ENCODE assay signal across 13 cellular contexts in the genomic region with DNA sequence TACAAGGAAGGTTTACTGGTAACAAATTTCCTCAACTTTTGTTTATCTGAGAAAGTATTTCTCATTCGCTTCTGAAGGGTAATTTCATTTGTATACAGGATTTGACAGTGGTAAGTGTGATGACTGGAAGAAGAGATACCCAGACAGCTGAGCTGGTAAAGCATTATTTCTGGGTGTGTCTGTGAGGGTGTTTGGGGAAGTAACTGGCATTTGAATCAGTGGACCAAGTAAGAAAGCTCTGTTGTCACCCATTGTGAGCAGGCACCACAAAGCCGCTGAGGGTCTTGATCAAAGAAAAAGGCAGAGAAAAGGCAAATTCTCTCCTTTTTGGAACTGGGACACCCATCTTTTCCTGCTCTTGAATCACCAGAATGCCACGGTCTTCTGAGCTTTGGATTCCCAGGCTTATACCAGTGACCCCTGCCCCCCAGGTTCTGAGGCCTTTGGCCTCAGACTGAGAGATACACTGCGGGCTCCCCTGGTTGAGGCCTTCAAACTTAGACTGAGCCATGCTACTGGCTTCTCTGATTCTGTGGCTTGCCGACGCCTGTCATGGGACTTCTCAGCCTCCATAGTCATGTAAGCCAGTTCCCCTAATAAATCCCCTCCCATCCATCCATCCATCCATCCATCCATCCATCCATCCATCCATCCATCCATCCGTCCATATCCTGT. TPM values are rescaled to one million over a fixed set of nuclear protein-coding genes. Genes with fewer than 3 reads are reported as not detected.
DNase-seq lines count a peak whose midpoint lies in the region; ATAC-seq and TF ChIP-seq lines count a peak whose summit lies in the region.
"Had no signal": no experiment of that assay in that cellular context is flagged by ENCODE, and none has a peak within 500 bp of the region (broad histone marks: within the 10 kb centered on the region; RNA-seq: fewer than 3 reads in every experiment).

No MANE protein-coding gene starts in this region.

- POLR2A ChIA-PET in activated CD8-positive, alpha-beta T cell treated with anti-CD3 and anti-CD28 coated beads for 36 hours (lab: Charles Lee) = interaction anchor here (0.6 kb wide), 1 partner anchor 319 kb away, joined by 3 read pairs; no protein-coding TSS in a partner anchor
- POLR2A ChIA-PET in activated CD8-positive, alpha-beta T cell treated with anti-CD3 and anti-CD28 coated beads, Interleukin-2, amount 10 ng/mL, durations not matched to agents 7 days and 5 days (lab: Charles Lee) = no interaction called here
- POLR2A ChIA-PET in activated B cell treated with CpG ODN at 0.5 μM for 24 hours (lab: Charles Lee) = no interaction called here

- no peaks in the 10 kb centered on the region for H3K27me3 Mint-ChIP-seq in activated CD8-positive, alpha-beta T cell treated with anti-CD3 and anti-CD28 coated beads for 36 hours
- H3K27me3 Mint-ChIP-seq in activated CD8-positive, alpha-beta T cell treated with anti-CD3 and anti-CD28 coated beads, Interleukin-2, amount 10 ng/mL, durations not matched to agents 7 days and 5 days (ENCODE audit: low read depth) = no peaks in the 10 kb centered on the region
- no peaks in the 10 kb centered on the region for H3K27me3 Mint-ChIP-seq in activated B cell treated with CpG ODN at 0.5 μM for 24 hours
- no peaks in the 10 kb centered on the region for H3K27me3 Mint-ChIP-seq in stimulated activated naive B cell treated with anti-CD40 and anti-IgM and Interleukin-4, amounts not matched to agents 10 μg/mL and 1 μg/mL and 100 μg/mL, for 72 hours
- H3K27me3 Mint-ChIP-seq: CD4-positive, alpha-beta T cell had no signal

- peaks cover 26% of the 10 kb centered on the region for H3K36me3 Mint-ChIP-seq in activated CD8-positive, alpha-beta T cell treated with anti-CD3 and anti-CD28 coated beads for 36 hours (ENCODE audit: low read depth)
- H3K36me3 Mint-ChIP-seq in activated CD8-positive, alpha-beta T cell treated with anti-CD3 and anti-CD28 coated beads, Interleukin-2, amount 10 ng/mL, durations not matched to agents 7 days and 5 days (ENCODE audit: low read depth) = peaks cover 37% of the 10 kb centered on the region
- H3K36me3 Mint-ChIP-seq in activated B cell treated with CpG ODN at 0.5 μM for 24 hours (ENCODE audit: low read depth) = peaks cover 20% of the 10 kb centered on the region
- peaks cover 13 to 20% of the 10 kb centered on the region in 2 donors for H3K36me3 Mint-ChIP-seq in stimulated activated naive B cell treated with anti-CD40 and anti-IgM and Interleukin-4, amounts not matched to agents 10 μg/mL and 1 μg/mL and 100 μg/mL, for 72 hours

- no peak overlapping the region for H3K4me3 Mint-ChIP-seq in activated CD8-positive, alpha-beta T cell treated with anti-CD3 and anti-CD28 coated beads for 36 hours
- H3K4me3 Mint-ChIP-seq in activated CD8-positive, alpha-beta T cell treated with anti-CD3 and anti-CD28 coated beads, Interleukin-2, amount 10 ng/mL, durations not matched to agents 7 days and 5 days = no peak overlapping the region
- H3K4me3 Mint-ChIP-seq in activated B cell treated with CpG ODN at 0.5 μM for 24 hours = no peak overlapping the region
- peak overlapping the region in 1 of 2 donors; percentile 43 for H3K4me3 Mint-ChIP-seq in stimulated activated naive B cell treated with anti-CD40 and anti-IgM and Interleukin-4, amounts not matched to agents 10 μg/mL and 1 μg/mL and 100 μg/mL, for 72 hours
- H3K4me3 Mint-ChIP-seq: CD4-positive, alpha-beta T cell; CD8-positive, alpha-beta T cell had no signal

- peak overlapping the region; percentile 44 for H3K27ac Mint-ChIP-seq in activated CD8-positive, alpha-beta T cell treated with anti-CD3 and anti-CD28 coated beads for 36 hours
- no peak overlapping the region for H3K27ac Mint-ChIP-seq in activated CD8-positive, alpha-beta T cell treated with anti-CD3 and anti-CD28 coated beads, Interleukin-2, amount 10 ng/mL, durations not matched to agents 7 days and 5 days
- H3K27ac Mint-ChIP-seq in activated B cell treated with CpG ODN at 0.5 μM for 24 hours = peak overlapping the region; percentile 75
- peak overlapping the region; percentile 59 for H3K27ac Mint-ChIP-seq in stimulated activated naive B cell treated with anti-CD40 and anti-IgM and Interleukin-4, amounts not matched to agents 10 μg/mL and 1 μg/mL and 100 μg/mL, for 72 hours
- H3K27ac Mint-ChIP-seq: CD4-positive, alpha-beta T cell; CD8-positive, alpha-beta T cell had no signal

- ATAC-seq in activated CD8-positive, alpha-beta T cell treated with anti-CD3 and anti-CD28 coated beads for 36 hours = no peak
- ATAC-seq in activated CD8-positive, alpha-beta T cell treated with anti-CD3 and anti-CD28 coated beads, Interleukin-2, amount 10 ng/mL, durations not matched to agents 7 days and 5 days = no peak
- ATAC-seq in activated B cell treated with CpG ODN at 0.5 μM for 24 hours (ENCODE audit: low read depth) = peak; percentile 83
- ATAC-seq in stimulated activated naive B cell treated with anti-CD40 and anti-IgM and Interleukin-4, amounts not matched to agents 10 μg/mL and 1 μg/mL and 100 μg/mL, for 72 hours (replicated peaks) = peak in 1 of 2 donors; percentile 99
- ATAC-seq: A549; CD8-positive, alpha-beta T cell had no signal

- TF ChIP-seq CTCF in activated CD8-positive, alpha-beta T cell treated with anti-CD3 and anti-CD28 coated beads for 36 hours (IDR thresholded peaks at IDR 0.05) = no peak
- TF ChIP-seq CTCF in activated B cell treated with CpG ODN at 0.5 μM for 24 hours (IDR thresholded peaks at IDR 0.05) = no peak

- DNase-seq in activated CD8-positive, alpha-beta T cell treated with anti-CD3 and anti-CD28 coated beads for 36 hours = no peak
- no peak for DNase-seq in activated CD8-positive, alpha-beta T cell treated with anti-CD3 and anti-CD28 coated beads, Interleukin-2, amount 10 ng/mL, durations not matched to agents 7 days and 5 days
- DNase-seq in activated B cell treated with CpG ODN at 0.5 μM for 24 hours (no peak), ureter (ENCODE audit: low spot score) (no peak), germinal center (ENCODE audit: low spot score) (no peak)
- DNase-seq in stimulated activated naive B cell treated with anti-CD40 and anti-IgM and Interleukin-4, amounts not matched to agents 10 μg/mL and 1 μg/mL and 100 μg/mL, for 72 hours = peak; percentile 14
- DNase-seq: Caco-2; Calu3; CD4-positive, alpha-beta T cell; CD8-positive, alpha-beta T cell; DMS79 treated with DMSO at 0.1 percent for 48 hours; GF-D8 had no signal

- H3K9me3 Mint-ChIP-seq in activated CD8-positive, alpha-beta T cell treated with anti-CD3 and anti-CD28 coated beads for 36 hours = peaks cover 10% of the 10 kb centered on the region
- peaks cover 14% of the 10 kb centered on the region for H3K9me3 Mint-ChIP-seq in activated CD8-positive, alpha-beta T cell treated with anti-CD3 and anti-CD28 coated beads, Interleukin-2, amount 10 ng/mL, durations not matched to agents 7 days and 5 days (ENCODE audit: insufficient read depth)
- H3K9me3 Mint-ChIP-seq in activated B cell treated with CpG ODN at 0.5 μM for 24 hours = peaks cover 14% of the 10 kb centered on the region
- peaks cover 5 to 15% of the 10 kb centered on the region in 2 donors for H3K9me3 Mint-ChIP-seq in stimulated activated naive B cell treated with anti-CD40 and anti-IgM and Interleukin-4, amounts not matched to agents 10 μg/mL and 1 μg/mL and 100 μg/mL, for 72 hours

- H3K4me1 Mint-ChIP-seq in activated CD8-positive, alpha-beta T cell treated with anti-CD3 and anti-CD28 coated beads for 36 hours (ENCODE audit: low read depth) = peaks cover 26% of the 10 kb centered on the region
- peaks cover 29% of the 10 kb centered on the region for H3K4me1 Mint-ChIP-seq in activated CD8-positive, alpha-beta T cell treated with anti-CD3 and anti-CD28 coated beads, Interleukin-2, amount 10 ng/mL, durations not matched to agents 7 days and 5 days (ENCODE audit: low read depth)
- peaks cover 60% of the 10 kb centered on the region for H3K4me1 Mint-ChIP-seq in activated B cell treated with CpG ODN at 0.5 μM for 24 hours
- H3K4me1 Mint-ChIP-seq in stimulated activated naive B cell treated with anti-CD40 and anti-IgM and Interleukin-4, amounts not matched to agents 10 μg/mL and 1 μg/mL and 100 μg/mL, for 72 hours = peaks cover 31 to 41% of the 10 kb centered on the region in 2 donors

- CTCF ChIA-PET in activated CD8-positive, alpha-beta T cell treated with anti-CD3 and anti-CD28 coated beads for 36 hours (lab: Charles Lee) = no interaction called here
- CTCF ChIA-PET in activated CD8-positive, alpha-beta T cell treated with anti-CD3 and anti-CD28 coated beads, Interleukin-2, amount 10 ng/mL, durations not matched to agents 7 days and 5 days (lab: Charles Lee) = no interaction called here
- CTCF ChIA-PET in activated B cell treated with CpG ODN at 0.5 μM for 24 hours (lab: Charles Lee) = no interaction called here

- intact Hi-C loops in activated CD8-positive, alpha-beta T cell treated with anti-CD3 and anti-CD28 coated beads for 36 hours (cut with micrococcal nuclease) = no loop called here
- intact Hi-C loops in activated B cell treated with CpG ODN at 0.5 μM for 24 hours (cut with micrococcal nuclease) = loop anchor here (2.0 kb wide), 1 partner anchor 25 kb away; a partner anchor contains a TSS

RNA-seq across cellular contexts. Expression of a gene that starts 10.5 kb away (rescaled TPM):
- 1 to 10 TPM in 1 of 2 experiments, under 1 TPM in 1; 0.40 to 1.0 TPM for total RNA-seq in activated CD8-positive, alpha-beta T cell treated with anti-CD3 and anti-CD28 coated beads for 36 hours
- 1 to 10 TPM; 1.6 to 1.8 TPM for total RNA-seq in activated CD8-positive, alpha-beta T cell treated with anti-CD3 and anti-CD28 coated beads, Interleukin-2, amount 10 ng/mL, durations not matched to agents 7 days and 5 days
- total RNA-seq in activated B cell treated with CpG ODN at 0.5 μM for 24 hours (1.3 and 2.7 TPM in 2 replicates), ureter (1.9 TPM)

RNA-seq across cellular contexts. Expression of a gene that starts 25.5 kb away (rescaled TPM):
- 10 to 100 TPM; 29.9 to 30.2 TPM for total RNA-seq in activated CD8-positive, alpha-beta T cell treated with anti-CD3 and anti-CD28 coated beads for 36 hours
- 10 to 100 TPM; 34.5 to 34.9 TPM for total RNA-seq in activated CD8-positive, alpha-beta T cell treated with anti-CD3 and anti-CD28 coated beads, Interleukin-2, amount 10 ng/mL, durations not matched to agents 7 days and 5 days
- 29.8 and 30.8 TPM in 2 replicates for total RNA-seq in activated B cell treated with CpG ODN at 0.5 μM for 24 hours
- total RNA-seq in ureter = 23.6 TPM
